In genomic region chr7:711967-712600, GRCh38 we compare ENCODE assay signal across 10 cellular contexts. TPM values are rescaled to one million over a fixed set of nuclear protein-coding genes. Genes with fewer than 3 reads are reported as not detected.
A peak's percentile ranks its signal among the peaks of the same experiment; 100 is the strongest.
DNase-seq lines count a peak whose midpoint lies in the region; ATAC-seq, FAIRE-seq and TF ChIP-seq lines count a peak whose summit lies in the region.
"Had no signal": no experiment of that assay in that cellular context is flagged by ENCODE, and none has a peak within 500 bp of the region (broad histone marks: within the 10 kb centered on the region; RNA-seq: fewer than 3 reads in every experiment).

No MANE protein-coding gene starts in this region.

- H3K4me1 Mint-ChIP-seq in activated B cell treated with CpG ODN at 0.5 μM for 24 hours, result peaks cover 8% of the 10 kb centered on the region

- DNase-seq in GM12891 (ENCODE audit: insufficient read length, low spot score), result peak; percentile 55
- DNase-seq in activated B cell treated with CpG ODN at 0.5 μM for 24 hours, result no peak
- no peak for DNase-seq in left cardiac atrium
- DNase-seq in NOMO-1 (lab: John Stamatoyannopoulos, UW; ENCODE audit: unreplicated experiment in 2 of 2), result no peak
- DNase-seq: NCI-H1436 treated with DMSO at 0.1 percent for 48 hours had no signal

- H3K9me3 Mint-ChIP-seq in activated B cell treated with CpG ODN at 0.5 μM for 24 hours, result no peaks in the 10 kb centered on the region

- FAIRE-seq in GM12891 (lab: Jason Lieb, UNC), result no peak
- FAIRE-seq: TTC549 had no signal

- CTCF ChIA-PET in activated B cell treated with CpG ODN at 0.5 μM for 24 hours (lab: Charles Lee), result no interaction called here

- peaks cover 5% of the 10 kb centered on the region for H3K27me3 Mint-ChIP-seq in activated B cell treated with CpG ODN at 0.5 μM for 24 hours

- intact Hi-C loops in activated B cell treated with CpG ODN at 0.5 μM for 24 hours (cut with micrococcal nuclease) (no loop called here), left cardiac atrium (cut with DNase I) (no loop called here)

- H3K4me3 ChIP-seq in rectal smooth muscle tissue (ENCODE audit: low read length), result peak overlapping the region; percentile 33

- H3K4me3 Mint-ChIP-seq in activated B cell treated with CpG ODN at 0.5 μM for 24 hours, result no peak overlapping the region

- H3K9ac ChIP-seq in rectal smooth muscle tissue (ENCODE audit: low read length), result no peak overlapping the region

- H3K27ac Mint-ChIP-seq in activated B cell treated with CpG ODN at 0.5 μM for 24 hours, result no peak overlapping the region

- TF ChIP-seq POLR2A in GM12891 (IDR thresholded peaks at IDR 0.05; ENCODE audit: low read depth, low read length), result no peak

- peaks cover 15% of the 10 kb centered on the region for H3K36me3 Mint-ChIP-seq in activated B cell treated with CpG ODN at 0.5 μM for 24 hours (ENCODE audit: low read depth)

- no peaks in the 10 kb centered on the region for H3K27me3 ChIP-seq in rectal smooth muscle tissue (ENCODE audit: control insufficient read depth, insufficient read depth, low read length)

- no peak for TF ChIP-seq CTCF in activated B cell treated with CpG ODN at 0.5 μM for 24 hours (IDR thresholded peaks at IDR 0.05)

- no peaks in the 10 kb centered on the region for H3K36me3 ChIP-seq in rectal smooth muscle tissue (ENCODE audit: control insufficient read depth, insufficient read depth, low read length)

- no peak overlapping the region for H3K27ac ChIP-seq in rectal smooth muscle tissue (ENCODE audit: low read depth, low read length)

- POLR2A ChIA-PET in activated B cell treated with CpG ODN at 0.5 μM for 24 hours (lab: Charles Lee), result no interaction called here

- no peaks in the 10 kb centered on the region for H3K4me1 ChIP-seq in rectal smooth muscle tissue (ENCODE audit: control insufficient read depth, insufficient read depth, low read length)

- ATAC-seq in activated B cell treated with CpG ODN at 0.5 μM for 24 hours (ENCODE audit: low read depth) (peak; percentile 52), left cardiac atrium (peak; percentile 21 to 67), HG03432 (IDR thresholded peaks at IDR 0.05; ENCODE audit: unreplicated experiment) (no peak), GM19324 (IDR thresholded peaks at IDR 0.05; ENCODE audit: low FRiP score, unreplicated experiment) (no peak), HG02981 (IDR thresholded peaks at IDR 0.05; ENCODE audit: unreplicated experiment) (no peak)

TF ChIP-seq in GM12891, 5 proteins besides CTCF, POLR2A, EP300 and RAD21:
- TF ChIP-seq PAX5 (IDR thresholded peaks at IDR 0.05; ENCODE audit: insufficient read depth, low read length, severe bottlenecking), result no peak
- no peak for TF ChIP-seq TAF1 (IDR thresholded peaks at IDR 0.05; ENCODE audit: low read depth, low read length)
- TF ChIP-seq SPI1 (IDR thresholded peaks at IDR 0.05; ENCODE audit: low read depth, low read length), result no peak
- no peak for TF ChIP-seq POU2F2 (IDR thresholded peaks at IDR 0.05; ENCODE audit: low read depth, low read length)
- TF ChIP-seq POLR2AphosphoS5 (IDR thresholded peaks at IDR 0.05; ENCODE audit: low read depth, low read length), result no peak

RNA-seq across cellular contexts. Expression of gene DNAAF5, which starts 14.4 kb away (rescaled TPM):
- 13.6 TPM for polyA plus RNA-seq in GM12891 (2012; ENCODE audit: low read depth, missing spikeins)
- 23.5 and 25.9 TPM in 2 replicates for total RNA-seq in activated B cell treated with CpG ODN at 0.5 μM for 24 hours
- 10 to 100 TPM; 14.9 to 15.0 TPM for total RNA-seq in left cardiac atrium

RNA-seq across cellular contexts. Expression of gene PRKAR1B, which starts 15.0 kb away (rescaled TPM):
- polyA plus RNA-seq in GM12891 (2012; ENCODE audit: low read depth, missing spikeins), result 15.4 TPM
- total RNA-seq in activated B cell treated with CpG ODN at 0.5 μM for 24 hours (17.2 and 17.5 TPM in 2 replicates), left cardiac atrium (10 to 100 TPM; 15.8 to 19.8 TPM)

Comparison
In these comparisons a context has a peak if more than half of its experiments do, and no peak if none do; other contexts are left out.
1. ATAC-seq: peak in activated B cell treated with CpG ODN at 0.5 μM for 24 hours (single experiment) and left cardiac atrium (2 of 2); none in HG03432 (single experiment), GM19324 (single experiment) and HG02981 (single experiment).